2 cellular contexts compared by ENCODE assay signal in genomic region chr6:168299541-168300511, GRCh38.
TF ChIP-seq lines count a peak whose summit lies in the region.

No MANE protein-coding gene starts in this region.

TF ChIP-seq in IMR-90, 13 proteins besides CTCF, POLR2A, EP300 and RAD21:
- TF ChIP-seq CHD1 (IDR thresholded peaks at IDR 0.05; ENCODE audit: low read depth, low read length): no peak
- no peak for TF ChIP-seq CEBPB (IDR thresholded peaks at IDR 0.05; ENCODE audit: low read depth, low read length)
- no peak for TF ChIP-seq FOS (IDR thresholded peaks at IDR 0.05; ENCODE audit: low read depth, low read length)
- no peak for TF ChIP-seq USF2 (IDR thresholded peaks at IDR 0.05; ENCODE audit: low read depth, low read length)
- TF ChIP-seq NFE2L2 (IDR thresholded peaks at IDR 0.05; ENCODE audit: low read depth, low read length): no peak
- no peak for TF ChIP-seq BHLHE40 (IDR thresholded peaks at IDR 0.05; ENCODE audit: low read depth, low read length)
- no peak for TF ChIP-seq RCOR1 (IDR thresholded peaks at IDR 0.05; ENCODE audit: insufficient replicate concordance, low read length)

TF ChIP-seq in H1, 55 proteins besides CTCF, POLR2A, EP300 and RAD21:
- TF ChIP-seq YY1 (IDR thresholded peaks at IDR 0.05; ENCODE audit: low read depth, low read length) (no peak), ATF3 (IDR thresholded peaks at IDR 0.05; ENCODE audit: insufficient read depth, low read depth, low read length) (no peak), CHD2 (IDR thresholded peaks at IDR 0.05; ENCODE audit: low read length) (no peak), ATF2 (IDR thresholded peaks at IDR 0.05; ENCODE audit: low read length) (no peak), SP2 (IDR thresholded peaks at IDR 0.05; ENCODE audit: low read length) (no peak), NRF1 (IDR thresholded peaks at IDR 0.05; ENCODE audit: low read depth, low read length) (no peak), RFX5 (IDR thresholded peaks at IDR 0.05; ENCODE audit: borderline replicate concordance, low read depth, low read length) (no peak), GABPA (IDR thresholded peaks at IDR 0.05; ENCODE audit: borderline replicate concordance, insufficient read depth, low read length) (no peak), KDM1A (IDR thresholded peaks at IDR 0.05; ENCODE audit: borderline replicate concordance, low read length) (no peak), BCL11A (IDR thresholded peaks at IDR 0.05; ENCODE audit: low read depth in 2 of 2, low read length in 2 of 2) (no peak), CBX8 (IDR thresholded peaks at IDR 0.05; ENCODE audit: borderline replicate concordance, low read depth, low read length) (no peak), POU5F1 (IDR thresholded peaks at IDR 0.05; ENCODE audit: low read depth, low read length) (no peak), CHD1 (IDR thresholded peaks at IDR 0.05; ENCODE audit: low read depth, low read length) (no peak), RNF2 (IDR thresholded peaks at IDR 0.05; ENCODE audit: borderline replicate concordance, low read depth, low read length, missing control alignments, poor library complexity, severe bottlenecking) (no peak)
